ENCODE assay signal across 8 cellular contexts in the genomic region with DNA sequence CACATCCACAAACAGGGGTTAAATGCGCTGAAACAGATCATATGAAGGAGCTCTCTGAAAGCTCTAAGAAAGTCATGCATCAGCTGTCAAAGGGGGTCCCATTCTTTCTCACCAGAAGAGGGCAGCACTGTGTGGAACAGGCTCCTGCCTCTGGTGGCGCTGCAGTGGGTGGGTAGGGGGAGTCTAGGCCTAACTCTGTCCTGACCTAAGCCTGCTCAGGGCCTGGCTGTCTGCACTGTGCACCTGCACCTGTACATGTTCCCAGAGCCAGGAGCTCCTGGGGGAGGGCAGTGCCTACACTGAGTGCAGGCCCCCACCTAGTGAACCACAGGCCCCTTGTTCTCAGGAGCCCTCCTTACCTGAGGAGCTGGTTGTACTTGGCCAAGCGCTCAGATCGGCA. TPM values are rescaled to one million over a fixed set of nuclear protein-coding genes. Genes with fewer than 3 reads are reported as not detected.
A peak's percentile ranks its signal among the peaks of the same experiment; 100 is the strongest.
DNase-seq lines count a peak whose midpoint lies in the region; ATAC-seq and TF ChIP-seq lines count a peak whose summit lies in the region.

No MANE protein-coding gene starts in this region.

- no peak overlapping the region for H3K4me2 ChIP-seq in neural cell (ENCODE audit: low read length)

- DNase-seq in cardiac muscle cell (ENCODE audit: low read depth in 1 of 2, low spot score in 1 of 2), result peak in 1 of 2 donors; percentile 44
- no peak for DNase-seq in Right ventricle myocardium inferior (ENCODE audit: missing footprints)
- peak; percentile 43 for DNase-seq in SK-N-DZ (ENCODE audit: low spot score)
- DNase-seq in cardiac fibroblast (ENCODE audit: low read depth in 2 of 2), result no peak
- no peak for DNase-seq in NK-92 treated with Interleukin-12 subunit alpha and Interleukin-12 subunit beta, amount 100 ng/mL, for 24 hours (lab: John Stamatoyannopoulos, UW)
- DNase-seq in retina, result no peak
- no peak for DNase-seq in SW 1271 (lab: John Stamatoyannopoulos, UW)

- H3K9ac ChIP-seq in neural cell (ENCODE audit: low read length), result no peak overlapping the region

- H3K9me3 ChIP-seq in cardiac muscle cell (ENCODE audit: low read depth) (no peaks in the 10 kb centered on the region), neural cell (ENCODE audit: low read length) (no peaks in the 10 kb centered on the region)

- intact Hi-C loops in Right ventricle myocardium inferior (cut with DNase I), result no loop called here

- ATAC-seq in Right ventricle myocardium inferior, result no peak

- H3F3A ChIP-seq in neural cell (ENCODE audit: insufficient read depth, low read length, poor library complexity, severe bottlenecking), result no peaks in the 10 kb centered on the region

- no peaks in the 10 kb centered on the region for H3K79me2 ChIP-seq in neural cell (replicated peaks; ENCODE audit: insufficient read depth, low read length)

- no peaks in the 10 kb centered on the region for H3K9me2 ChIP-seq in neural cell (ENCODE audit: insufficient read depth, low read length)

- no peak overlapping the region for H3K4me3 ChIP-seq in cardiac muscle cell
- H3K4me3 ChIP-seq in cardiac fibroblast (replicated peaks in 1 of 2; ENCODE audit: low read depth in 2 of 2, low read length in 2 of 2), result no peak overlapping the region
- no peak overlapping the region for H3K4me3 ChIP-seq in neural cell (ENCODE audit: low read length)

- H3K27me3 ChIP-seq in cardiac muscle cell, result no peaks in the 10 kb centered on the region
- H3K27me3 ChIP-seq in neural cell (ENCODE audit: insufficient read depth, low read depth, low read length), result no peaks in the 10 kb centered on the region

- TF ChIP-seq CTCF in cardiac muscle cell (IDR thresholded peaks at IDR 0.05; ENCODE audit: low read depth, low read length) (peak; percentile 63), cardiac fibroblast (IDR thresholded peaks at IDR 0.05; ENCODE audit: low read depth, low read length) (peak; percentile 63), neural cell (IDR thresholded peaks at IDR 0.05; ENCODE audit: poor library complexity, severe bottlenecking) (peak; percentile 34)

- H3K4me1 ChIP-seq in cardiac muscle cell (ENCODE audit: low read depth), result peaks cover 19% of the 10 kb centered on the region

- no peaks in the 10 kb centered on the region for H4K20me1 ChIP-seq in neural cell (ENCODE audit: insufficient read depth)

- H3K36me3 ChIP-seq in cardiac muscle cell (peaks cover 91% of the 10 kb centered on the region), neural cell (ENCODE audit: insufficient read depth, low read length) (no peaks in the 10 kb centered on the region)

- peak overlapping the region; percentile 91 for H3K27ac ChIP-seq in cardiac muscle cell
- H3K27ac ChIP-seq in neural cell (ENCODE audit: low read length), result no peak overlapping the region

- TF ChIP-seq EP300 in neural cell (conservative IDR thresholded peaks at IDR 0.05; ENCODE audit: poor library complexity, severe bottlenecking), result no peak

- H2AFZ ChIP-seq in neural cell (ENCODE audit: low read depth, low read length), result no peak overlapping the region

- no peak for TF ChIP-seq RAD21 in neural cell (conservative IDR thresholded peaks at IDR 0.05)

TF ChIP-seq in neural cell, 6 proteins besides CTCF, POLR2A, EP300 and RAD21:
- TF ChIP-seq MXI1 (conservative IDR thresholded peaks at IDR 0.05; ENCODE audit: poor library complexity, severe bottlenecking) (no peak), POLR2AphosphoS5 (IDR thresholded peaks at IDR 0.05) (no peak), SMC3 (conservative IDR thresholded peaks at IDR 0.05; ENCODE audit: poor library complexity) (no peak), TAF1 (IDR thresholded peaks at IDR 0.05; ENCODE audit: low read depth) (no peak), EZH2 (IDR thresholded peaks at IDR 0.05; ENCODE audit: borderline replicate concordance, insufficient read depth, low read length, poor library complexity, severe bottlenecking) (no peak)
- TF ChIP-seq, protein P1, sequence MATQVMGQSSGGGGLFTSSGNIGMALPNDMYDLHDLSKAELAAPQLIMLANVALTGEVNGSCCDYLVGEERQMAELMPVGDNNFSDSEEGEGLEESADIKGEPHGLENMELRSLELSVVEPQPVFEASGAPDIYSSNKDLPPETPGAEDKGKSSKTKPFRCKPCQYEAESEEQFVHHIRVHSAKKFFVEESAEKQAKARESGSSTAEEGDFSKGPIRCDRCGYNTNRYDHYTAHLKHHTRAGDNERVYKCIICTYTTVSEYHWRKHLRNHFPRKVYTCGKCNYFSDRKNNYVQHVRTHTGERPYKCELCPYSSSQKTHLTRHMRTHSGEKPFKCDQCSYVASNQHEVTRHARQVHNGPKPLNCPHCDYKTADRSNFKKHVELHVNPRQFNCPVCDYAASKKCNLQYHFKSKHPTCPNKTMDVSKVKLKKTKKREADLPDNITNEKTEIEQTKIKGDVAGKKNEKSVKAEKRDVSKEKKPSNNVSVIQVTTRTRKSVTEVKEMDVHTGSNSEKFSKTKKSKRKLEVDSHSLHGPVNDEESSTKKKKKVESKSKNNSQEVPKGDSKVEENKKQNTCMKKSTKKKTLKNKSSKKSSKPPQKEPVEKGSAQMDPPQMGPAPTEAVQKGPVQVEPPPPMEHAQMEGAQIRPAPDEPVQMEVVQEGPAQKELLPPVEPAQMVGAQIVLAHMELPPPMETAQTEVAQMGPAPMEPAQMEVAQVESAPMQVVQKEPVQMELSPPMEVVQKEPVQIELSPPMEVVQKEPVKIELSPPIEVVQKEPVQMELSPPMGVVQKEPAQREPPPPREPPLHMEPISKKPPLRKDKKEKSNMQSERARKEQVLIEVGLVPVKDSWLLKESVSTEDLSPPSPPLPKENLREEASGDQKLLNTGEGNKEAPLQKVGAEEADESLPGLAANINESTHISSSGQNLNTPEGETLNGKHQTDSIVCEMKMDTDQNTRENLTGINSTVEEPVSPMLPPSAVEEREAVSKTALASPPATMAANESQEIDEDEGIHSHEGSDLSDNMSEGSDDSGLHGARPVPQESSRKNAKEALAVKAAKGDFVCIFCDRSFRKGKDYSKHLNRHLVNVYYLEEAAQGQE (IDR thresholded peaks at IDR 0.05; ENCODE audit: borderline replicate concordance), result no peak

RNA-seq across cellular contexts. Expression of a gene that starts 16.0 kb away (rescaled TPM):
- total RNA-seq in cardiac muscle cell (3,076 and 4,542 TPM in 2 replicates), Right ventricle myocardium inferior (169 TPM)
- polyA plus RNA-seq in cardiac muscle cell (4,459 and 4,945 TPM in 2 replicates), neural cell (199 and 260 TPM in 2 replicates)
- 1,135 and 1,190 TPM in 2 replicates for polyA plus RNA-seq in SK-N-DZ (2014; cell fraction: cytosol; rRNA removed)
- 497 and 567 TPM in 2 replicates for polyA plus RNA-seq in SK-N-DZ (2014; cell fraction: nucleus; rRNA removed)
- 206 and 231 TPM in 2 replicates for polyA minus RNA-seq in neural cell

RNA-seq across cellular contexts. Expression of a gene that starts 45.1 kb away (rescaled TPM):
- 59.5 and 81.0 TPM in 2 replicates for total RNA-seq in cardiac muscle cell
- polyA plus RNA-seq in cardiac muscle cell, result 70.3 and 72.5 TPM in 2 replicates
- 133 TPM for total RNA-seq in Right ventricle myocardium inferior
- 13.9 and 17.0 TPM in 2 replicates for polyA plus RNA-seq in SK-N-DZ (2014; cell fraction: cytosol; rRNA removed)
- polyA plus RNA-seq in SK-N-DZ (2014; cell fraction: nucleus; rRNA removed), result 14.2 and 33.7 TPM in 2 replicates
- 21.0 and 56.1 TPM in 2 replicates for polyA plus RNA-seq in neural cell
- polyA minus RNA-seq in neural cell, result 736 and 1,031 TPM in 2 replicates

Comparison
In these comparisons a context has a peak if more than half of its experiments do, and no peak if none do; other contexts are left out.
1. RNA of a gene that starts 16.0 kb away (total RNA-seq): 3,076 to 4,542 TPM in cardiac muscle cell; 169 TPM in Right ventricle myocardium inferior (single experiment); every median in the first group is over 10 times any median in the second.
2. Peak in every context shown above with its lines, with median percentiles within 50 percentile points of each other: CTCF ChIP-seq.